Comparison of ENCODE assay signal across 8 cellular contexts in the genomic region with DNA sequence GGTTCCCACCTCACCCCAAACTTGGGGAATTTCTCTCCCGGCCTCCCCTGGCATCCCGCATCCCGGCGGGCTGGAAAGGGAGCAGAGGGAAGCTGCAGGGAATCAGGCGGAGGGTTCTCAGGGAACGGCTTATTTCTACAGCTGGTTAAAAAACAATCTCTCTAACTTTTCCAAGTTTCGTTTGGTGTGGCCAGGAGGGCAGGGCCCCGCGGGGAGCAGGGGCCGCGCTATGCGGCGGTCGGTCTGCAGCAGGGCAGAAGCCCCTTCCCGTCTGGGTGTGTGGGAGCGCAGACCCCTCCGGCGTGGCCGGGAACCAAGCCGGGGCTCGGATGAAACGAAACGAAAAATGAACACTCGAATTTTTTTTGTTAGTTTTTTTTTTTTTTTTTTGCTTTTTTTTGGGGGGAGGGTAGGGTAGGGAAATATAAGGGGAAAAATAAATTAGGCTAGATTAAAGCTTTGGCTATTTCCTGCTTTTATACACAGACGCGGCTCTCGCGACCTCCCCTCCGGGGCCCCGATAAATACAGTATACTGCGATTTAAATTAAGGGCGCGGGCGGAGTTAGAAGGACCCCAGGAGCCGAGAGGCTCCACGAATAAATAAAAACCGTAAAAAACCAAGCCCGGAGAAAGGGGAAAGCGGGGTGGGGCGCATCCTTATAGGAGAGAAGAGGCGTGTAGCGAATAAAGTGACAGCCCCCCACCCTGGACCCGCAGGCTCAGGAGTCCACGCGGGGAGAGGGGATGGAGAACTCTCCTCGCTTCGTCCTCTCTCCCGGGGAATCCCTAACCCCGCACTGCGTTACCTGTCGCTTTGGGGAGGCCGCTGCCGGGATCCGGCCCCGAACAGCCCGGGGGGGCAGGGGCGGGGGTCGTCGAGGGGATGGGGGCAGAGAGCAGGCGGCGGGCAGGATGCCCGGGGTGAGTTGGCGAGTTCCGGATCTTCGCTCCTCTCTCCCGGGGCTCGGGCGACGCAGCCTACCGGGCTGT. TPM values are rescaled to one million over a fixed set of nuclear protein-coding genes. Genes with fewer than 3 reads are reported as not detected.
DNase-seq lines count a peak whose midpoint lies in the region; ATAC-seq, FAIRE-seq and TF ChIP-seq lines count a peak whose summit lies in the region.

No MANE protein-coding gene starts in this region.

- H3K27me3 ChIP-seq in H1 (replicated peaks in 1 of 4; ENCODE audit: control insufficient read depth in 3 of 4, extremely low read depth in 1 of 4, insufficient read depth in 3 of 4, low read length in 3 of 4) (peaks cover 10 to 48% (median 40%) of the 10 kb centered on the region in 4 experiments; a peak in 6 of 7 replicates), osteoblast (ENCODE audit: insufficient read depth, low read length) (peaks cover 71% of the 10 kb centered on the region)

- no peak overlapping the region for H2BK12ac ChIP-seq in H1 (ENCODE audit: low read depth, low read length)

- TF ChIP-seq POLR2A in H1 (IDR thresholded peaks at IDR 0.05; ENCODE audit: control extremely low read depth in 1 of 2, low read depth in 2 of 2, low read length in 2 of 2) = no peak

- ATAC-seq in HG03045 (IDR thresholded peaks at IDR 0.05; ENCODE audit: unreplicated experiment) = no peak

- no peak for TF ChIP-seq RAD21 in H1 (IDR thresholded peaks at IDR 0.05 in 1 of 2, conservative IDR thresholded peaks at IDR 0.05 in 1 of 2; ENCODE audit: low read depth in 2 of 2, low read length in 2 of 2)

- CTCF ChIA-PET in H1 (lab: Charles Lee; ENCODE audit: partially characterized antibody) = interaction anchor here (0.6 to 3.5 kb wide), 4 partner anchors 11 to 458 kb away, joined by 3 to 37 read pairs (median 11); no protein-coding TSS in a partner anchor

- no peak overlapping the region for H2BK15ac ChIP-seq in H1 (ENCODE audit: low read length)

- no peak overlapping the region for H3K56ac ChIP-seq in H1 (replicated peaks; ENCODE audit: insufficient read length, low read depth, low read length)

- H3K4me2 ChIP-seq in H1 (ENCODE audit: insufficient read depth in 1 of 2, low read depth in 2 of 2, low read length in 2 of 2) = peak overlapping the region; percentile 51 to 84
- H3K4me2 ChIP-seq in osteoblast (ENCODE audit: insufficient read depth, low read length) = peak overlapping the region; percentile 47

- H3K79me2 ChIP-seq in H1 (ENCODE audit: control insufficient read depth in 1 of 2, insufficient read depth in 2 of 2, low read length in 2 of 2) (peaks cover 0 to 15% of the 10 kb centered on the region in 2 experiments; a peak in 3 of 4 replicates), osteoblast (ENCODE audit: insufficient read depth, low read length) (no peaks in the 10 kb centered on the region)

- no peak overlapping the region for H3K23ac ChIP-seq in H1 (ENCODE audit: insufficient read length)

- H3K9ac ChIP-seq in ES-I3 (ENCODE audit: low read depth, low read length) = peak overlapping the region; percentile 74
- peak overlapping the region in 1 of 4 experiments; percentile 26; a peak in 1 of 7 replicates for H3K9ac ChIP-seq in H1 (replicated peaks in 1 of 4; ENCODE audit: extremely low read depth in 1 of 4, low read depth in 3 of 4, low read length in 3 of 4)

- H2BK20ac ChIP-seq in H1 (ENCODE audit: low read length) = no peak overlapping the region

- H3K4me1 ChIP-seq in ES-I3 (ENCODE audit: insufficient read depth, low read length) = peaks cover 7% of the 10 kb centered on the region; the same call in 1 of the 2 replicates
- peaks cover 3 to 18% (median 10%) of the 10 kb centered on the region in 4 experiments for H3K4me1 ChIP-seq in H1 (replicated peaks in 1 of 4; ENCODE audit: control insufficient read depth in 3 of 4, insufficient read depth in 4 of 4, low read length in 3 of 4)
- no peaks in the 10 kb centered on the region for H3K4me1 ChIP-seq in osteoblast (ENCODE audit: insufficient read depth, low read length)

- peaks cover 2% of the 10 kb centered on the region; the same call in 1 of the 2 replicates for H3K79me1 ChIP-seq in H1 (ENCODE audit: low read depth, low read length)

- no peak overlapping the region for H3K4ac ChIP-seq in H1 (replicated peaks; ENCODE audit: insufficient read length, low read depth, low read length)

- H2BK120ac ChIP-seq in H1 (replicated peaks; ENCODE audit: low read depth, low read length) = no peak overlapping the region

- no peak for TF ChIP-seq EP300 in H1 (IDR thresholded peaks at IDR 0.05; ENCODE audit: borderline replicate concordance in 1 of 2, low read depth in 2 of 2, low read length in 2 of 2)

- H3K9me3 ChIP-seq in ES-I3 (ENCODE audit: control insufficient read depth, insufficient read depth, low read length) (no peaks in the 10 kb centered on the region), H1 (ENCODE audit: insufficient read depth in 2 of 2, low read depth in 1 of 2, low read length in 1 of 2) (no peaks in the 10 kb centered on the region; a peak in 1 of 4 replicates), osteoblast (ENCODE audit: low read depth, low read length) (no peaks in the 10 kb centered on the region)

- DNase-seq in NCI-H69 (lab: John Stamatoyannopoulos, UW) (peak; percentile 31), H1 (ENCODE audit: low read depth in 1 of 2, low spot score in 2 of 2) (peak in 1 of 2 experiments; percentile 68), osteoblast (ENCODE audit: insufficient read length, low spot score, missing footprints) (peak; percentile 86), NOMO-1 (lab: John Stamatoyannopoulos, UW; ENCODE audit: unreplicated experiment in 2 of 2) (no peak), DMS114 treated with DMSO at 0.1 percent for 48 hours (lab: John Stamatoyannopoulos, UW; ENCODE audit: unreplicated experiment) (no peak), NCI-H446 (lab: John Stamatoyannopoulos, UW) (no peak)

- FAIRE-seq in H1 (lab: Jason Lieb, UNC) = no peak

- 0 out of 2 replicates have a peak overlapping the region, but pooled peaks have one; percentile 17 for H4K8ac ChIP-seq in H1 (ENCODE audit: extremely low read depth, insufficient read depth, low read length)

- H3K23me2 ChIP-seq in H1 (ENCODE audit: low read depth, low read length) = peaks cover 26% of the 10 kb centered on the region; the same call in 1 of the 2 replicates

- no peak overlapping the region for H2AFZ ChIP-seq in H1 (ENCODE audit: low read length)
- H2AFZ ChIP-seq in osteoblast (ENCODE audit: low read length) = no peak overlapping the region

- 3% methylated on average over 50 of the region's 70 CpGs; no CpG with 5 or more reads in 1 of the 2 experiments for WGBS in H1 (ENCODE audit: extremely low coverage in 1 of 2, insufficient coverage in 1 of 2, insufficient read length in 1 of 2, insufficient replicate concordance in 2 of 2, low coverage in 1 of 2, low lambda C conversion rate in 2 of 2, missing lambda C conversion rate in 1 of 2), 2 experiments

- H4K91ac ChIP-seq in H1 (replicated peaks; ENCODE audit: insufficient read length, low read length) = no peak overlapping the region

- H2BK5ac ChIP-seq in H1 (ENCODE audit: low read depth, low read length) = no peak overlapping the region

- H3K27ac ChIP-seq in H1 (ENCODE audit: low read depth, low read length) = no peak overlapping the region
- no peak overlapping the region for H3K27ac ChIP-seq in osteoblast (ENCODE audit: low read depth, low read length)

- H3K14ac ChIP-seq in H1 (ENCODE audit: insufficient read length) = no peak overlapping the region

- no peak for TF ChIP-seq CTCF in H1 (IDR thresholded peaks at IDR 0.05; ENCODE audit: control extremely low read depth in 1 of 3, insufficient read depth in 1 of 3, low read depth in 1 of 3, low read length in 3 of 3)
- no peak for TF ChIP-seq CTCF in osteoblast (IDR thresholded peaks at IDR 0.05; ENCODE audit: extremely low read depth, low read depth, low read length)

- H4K20me1 ChIP-seq in H1 (replicated peaks in 1 of 2; ENCODE audit: control insufficient read depth in 1 of 2, insufficient read depth in 2 of 2, low read length in 2 of 2) = peaks cover 11 to 20% of the 10 kb centered on the region in 2 experiments
- peaks cover 3% of the 10 kb centered on the region for H4K20me1 ChIP-seq in osteoblast (ENCODE audit: insufficient read depth, low read length)

- POLR2A ChIA-PET in H1 (lab: Charles Lee; ENCODE audit: partially characterized antibody) = interaction anchor here (1.2 to 7.6 kb wide), 4 partner anchors 8 to 43 kb away, joined by 4 to 59 read pairs (median 7); no protein-coding TSS in a partner anchor

- no peak overlapping the region for H2AK5ac ChIP-seq in H1 (ENCODE audit: low read depth, low read length)

- no peak overlapping the region for H4K5ac ChIP-seq in H1 (ENCODE audit: insufficient read length, low read depth, low read length)

- H3K4me3 ChIP-seq in H1 (ENCODE audit: extremely low read depth in 1 of 4, insufficient read depth in 2 of 4, low read depth in 3 of 4, low read length in 4 of 4) (peak overlapping the region; percentile 75 to 88 (median 81)), osteoblast (ENCODE audit: insufficient read depth, low read length) (peak overlapping the region; percentile 56)

- no peak overlapping the region for H3K18ac ChIP-seq in H1 (ENCODE audit: extremely low read depth, low read length)

- H3K36me3 ChIP-seq in ES-I3 (ENCODE audit: insufficient read depth, low read length) (no peaks in the 10 kb centered on the region), H1 (ENCODE audit: control insufficient read depth in 2 of 4, insufficient read depth in 4 of 4, low read length in 3 of 4) (peaks cover 0 to 10% (median 0%) of the 10 kb centered on the region in 4 experiments; a peak in 1 of 8 replicates), osteoblast (ENCODE audit: insufficient read depth, low read length) (no peaks in the 10 kb centered on the region)

RNA-seq across cellular contexts. Expression of gene POU3F1, which starts 2.1 kb away (rescaled TPM):
- 10.8 and 11.6 TPM in 2 replicates for total RNA-seq in H1 (2021; fragmentation: NEBNext Ultra II Directional; extraction: Animal tissue kit (Norgen Biotek cat#: 25700))
- polyA plus RNA-seq in H1 (2011; rRNA removed) = 4.2 and 7.1 TPM in 2 replicates
- polyA plus RNA-seq in H1 (2011; cell fraction: cytosol; rRNA removed) = 3.5 TPM
- 4.9 TPM for polyA plus RNA-seq in H1 (2011; cell fraction: nucleus; rRNA removed)
- polyA plus RNA-seq in H1 (2012, experiment 1 of 2) = 4.0 to 6.8 TPM (median 6.4 TPM) in 4 replicates
- polyA plus RNA-seq in H1 (2012, experiment 2 of 2) = 4.1 TPM
- 15.0 TPM for polyA plus RNA-seq in H1 (2013, experiment 1 of 2)
- polyA plus RNA-seq in H1 (2013, experiment 2 of 2) = 15.5 TPM
- polyA minus RNA-seq in H1 (2011; rRNA and poly(A)+ RNA removed) = 0.95 and 1.5 TPM in 2 replicates
- 6.5 TPM for polyA minus RNA-seq in H1 (2011; cell fraction: cytosol; rRNA and poly(A)+ RNA removed)
- polyA minus RNA-seq in H1 (2011; cell fraction: nucleus; rRNA and poly(A)+ RNA removed) = 7.7 TPM
- under 0.01 TPM in 2 replicates for total RNA-seq in osteoblast

RNA-seq across cellular contexts. Expression of gene UTP11, which starts 32.0 kb away (rescaled TPM):
- 56.4 and 60.5 TPM in 2 replicates for total RNA-seq in H1 (2021; fragmentation: NEBNext Ultra II Directional; extraction: Animal tissue kit (Norgen Biotek cat#: 25700))
- 18.2 and 19.5 TPM in 2 replicates for polyA plus RNA-seq in H1 (2011; rRNA removed)
- 28.8 TPM for polyA plus RNA-seq in H1 (2011; cell fraction: cytosol; rRNA removed)
- polyA plus RNA-seq in H1 (2011; cell fraction: nucleus; rRNA removed) = 7.3 TPM
- 22.7 to 38.5 TPM (median 29.0 TPM) in 4 replicates for polyA plus RNA-seq in H1 (2012, experiment 1 of 2)
- 11.9 TPM for polyA plus RNA-seq in H1 (2012, experiment 2 of 2)
- polyA plus RNA-seq in H1 (2013, experiment 1 of 2) = 54.9 TPM
- 52.3 TPM for polyA plus RNA-seq in H1 (2013, experiment 2 of 2)
- polyA minus RNA-seq in H1 (2011; rRNA and poly(A)+ RNA removed) = 10.0 and 10.4 TPM in 2 replicates
- 18.9 TPM for polyA minus RNA-seq in H1 (2011; cell fraction: cytosol; rRNA and poly(A)+ RNA removed)
- 18.2 TPM for polyA minus RNA-seq in H1 (2011; cell fraction: nucleus; rRNA and poly(A)+ RNA removed)
- total RNA-seq in osteoblast = 38.7 and 39.8 TPM in 2 replicates

RNA-seq across cellular contexts. Expression of gene FHL3, which starts 39.2 kb away (rescaled TPM):
- 35.6 and 35.8 TPM in 2 replicates for total RNA-seq in H1 (2021; fragmentation: NEBNext Ultra II Directional; extraction: Animal tissue kit (Norgen Biotek cat#: 25700))
- 14.3 and 22.8 TPM in 2 replicates for polyA plus RNA-seq in H1 (2011; rRNA removed)
- 12.5 TPM for polyA plus RNA-seq in H1 (2011; cell fraction: cytosol; rRNA removed)
- polyA plus RNA-seq in H1 (2011; cell fraction: nucleus; rRNA removed) = 20.9 TPM
- 21.0 to 35.7 TPM (median 34.1 TPM) in 4 replicates for polyA plus RNA-seq in H1 (2012, experiment 1 of 2)
- 51.4 TPM for polyA plus RNA-seq in H1 (2012, experiment 2 of 2)
- 32.0 TPM for polyA plus RNA-seq in H1 (2013, experiment 1 of 2)
- polyA plus RNA-seq in H1 (2013, experiment 2 of 2) = 33.4 TPM
- 9.7 and 19.7 TPM in 2 replicates for polyA minus RNA-seq in H1 (2011; rRNA and poly(A)+ RNA removed)
- 13.7 TPM for polyA minus RNA-seq in H1 (2011; cell fraction: cytosol; rRNA and poly(A)+ RNA removed)
- 22.4 TPM for polyA minus RNA-seq in H1 (2011; cell fraction: nucleus; rRNA and poly(A)+ RNA removed)
- total RNA-seq in osteoblast = 21.4 and 25.6 TPM in 2 replicates

RNA-seq across cellular contexts. Expression of gene SF3A3, which starts 54.7 kb away (rescaled TPM):
- 137 and 145 TPM in 2 replicates for total RNA-seq in H1 (2021; fragmentation: NEBNext Ultra II Directional; extraction: Animal tissue kit (Norgen Biotek cat#: 25700))
- polyA plus RNA-seq in H1 (2011; rRNA removed) = 25.0 and 40.5 TPM in 2 replicates
- polyA plus RNA-seq in H1 (2011; cell fraction: cytosol; rRNA removed) = 54.6 TPM
- polyA plus RNA-seq in H1 (2011; cell fraction: nucleus; rRNA removed) = 20.8 TPM
- 97.7 to 172 TPM (median 128 TPM) in 4 replicates for polyA plus RNA-seq in H1 (2012, experiment 1 of 2)
- polyA plus RNA-seq in H1 (2012, experiment 2 of 2) = 12.6 TPM
- 74.6 TPM for polyA plus RNA-seq in H1 (2013, experiment 1 of 2)
- polyA plus RNA-seq in H1 (2013, experiment 2 of 2) = 76.3 TPM
- polyA minus RNA-seq in H1 (2011; rRNA and poly(A)+ RNA removed) = 45.9 and 65.0 TPM in 2 replicates
- polyA minus RNA-seq in H1 (2011; cell fraction: cytosol; rRNA and poly(A)+ RNA removed) = 88.7 TPM
- polyA minus RNA-seq in H1 (2011; cell fraction: nucleus; rRNA and poly(A)+ RNA removed) = 39.5 TPM
- total RNA-seq in osteoblast = 68.7 and 76.7 TPM in 2 replicates

Comparison
In these comparisons a context has a peak if more than half of its experiments do, and no peak if none do; other contexts are left out.
1. DNase-seq: peak in NCI-H69 (single experiment) and osteoblast (single experiment); none in NOMO-1 (0 of 2), DMS114 treated with DMSO at 0.1 percent for 48 hours (single experiment) and NCI-H446 (0 of 2).
2. RNA of gene POU3F1, which starts 2.1 kb away (total RNA-seq): 10.8 to 11.6 TPM in H1; under 0.01 TPM in osteoblast; every median in the first group is over 10 times any median in the second.